22 cellular contexts compared by ENCODE assay signal in genomic region chr10:29584436-29584835, GRCh38.
"Had no signal": no experiment of that assay in that cellular context is flagged by ENCODE, and none has a peak within 500 bp of the region (broad histone marks: within the 10 kb centered on the region; RNA-seq: fewer than 3 reads in every experiment).

No MANE protein-coding gene starts in this region.

- H3K9me3 ChIP-seq: heart left ventricle, lower lobe of right lung, mucosa of descending colon, SK-N-SH, thyroid gland had no signal

- ATAC-seq: heart left ventricle; left lobe of liver; lower lobe of right lung; mucosa of descending colon; natural killer cell treated with Interleukin-12 subunit alpha and Interleukin-12 subunit beta and Interleukin-15 and Interleukin-18, amount 100 ng/mL, for 72 hours had no signal

- H3K27ac Mint-ChIP-seq: activated naive CD4-positive, alpha-beta T cell treated with anti-CD3 and anti-CD28 coated beads, Interleukin-2, amount 10 ng/mL, durations not matched to agents 7 days and 5 days; activated naive CD8-positive, alpha-beta T cell treated with anti-CD3 and anti-CD28 coated beads, Interleukin-2, amount 10 ng/mL, durations not matched to agents 7 days and 5 days; natural killer cell treated with Interleukin-12 subunit alpha and Interleukin-12 subunit beta and Interleukin-15 and Interleukin-18, amount 100 ng/mL, for 72 hours; T-helper 1 cell treated with Interleukin-12 subunit alpha and Interleukin-12 subunit beta and Interleukin-4 antibody, amounts not matched to agents 30 μg/mL and 1 μg/mL, for 36 hours had no signal

- H3K9me3 Mint-ChIP-seq: activated naive CD4-positive, alpha-beta T cell treated with anti-CD3 and anti-CD28 coated beads, Interleukin-2, amount 10 ng/mL, durations not matched to agents 7 days and 5 days; activated naive CD8-positive, alpha-beta T cell treated with anti-CD3 and anti-CD28 coated beads, Interleukin-2, amount 10 ng/mL, durations not matched to agents 7 days and 5 days; central memory CD8-positive, alpha-beta T cell; natural killer cell treated with Interleukin-12 subunit alpha and Interleukin-12 subunit beta and Interleukin-15 and Interleukin-18, amount 100 ng/mL, for 72 hours; T-helper 1 cell treated with Interleukin-12 subunit alpha and Interleukin-12 subunit beta and Interleukin-4 antibody, amounts not matched to agents 30 μg/mL and 1 μg/mL, for 36 hours had no signal

- DNase-seq: activated CD4-positive, alpha-beta T cell treated with anti-CD3 and anti-CD28 coated beads for 4 hours; activated CD4-positive, alpha-beta T cell treated with anti-CD3 and anti-CD28 coated beads, Interleukin-2, amount 50 U/mL, for 4 hours; activated effector memory CD4-positive, alpha-beta T cell treated with anti-CD3 and anti-CD28 coated beads, Interleukin-2, amount 50 U/mL, for 16 hours; activated naive CD4-positive, alpha-beta T cell treated with anti-CD3 and anti-CD28 coated beads, Interleukin-2, amount 10 ng/mL, durations not matched to agents 7 days and 5 days; activated naive CD8-positive, alpha-beta T cell treated with anti-CD3 and anti-CD28 coated beads, Interleukin-2, amount 10 ng/mL, durations not matched to agents 7 days and 5 days; amniotic stem cell; effector CD4-positive, alpha-beta T cell; heart left ventricle; lower lobe of right lung; mucosa of descending colon; SK-N-SH; stimulated activated CD4-positive, alpha-beta T cell treated with anti-CD3 and anti-CD28 coated beads, Interleukin-4, amount 100 ng/mL, for 1 hour; stimulated activated naive CD8-positive, alpha-beta T cell treated with anti-CD3 and anti-CD28 coated beads, Interleukin-15, Interleukin-2, amounts not matched to agents 100 U/mL and 50 U/mL, for 24 hours; SW 1271; T-helper 9 cell; thyroid gland had no signal

- H3K9ac ChIP-seq: SK-N-SH had no signal

- H3K27ac ChIP-seq: lower lobe of right lung, thyroid gland, VCaP had no signal

- H3K27me3 Mint-ChIP-seq: activated naive CD4-positive, alpha-beta T cell treated with anti-CD3 and anti-CD28 coated beads, Interleukin-2, amount 10 ng/mL, durations not matched to agents 7 days and 5 days; central memory CD8-positive, alpha-beta T cell; natural killer cell treated with Interleukin-12 subunit alpha and Interleukin-12 subunit beta and Interleukin-15 and Interleukin-18, amount 100 ng/mL, for 72 hours; progenitor cell of endocrine pancreas had no signal

- H3K4me3 Mint-ChIP-seq: activated naive CD4-positive, alpha-beta T cell treated with anti-CD3 and anti-CD28 coated beads, Interleukin-2, amount 10 ng/mL, durations not matched to agents 7 days and 5 days; activated naive CD8-positive, alpha-beta T cell treated with anti-CD3 and anti-CD28 coated beads, Interleukin-2, amount 10 ng/mL, durations not matched to agents 7 days and 5 days; central memory CD8-positive, alpha-beta T cell; natural killer cell treated with Interleukin-12 subunit alpha and Interleukin-12 subunit beta and Interleukin-15 and Interleukin-18, amount 100 ng/mL, for 72 hours; T-helper 1 cell treated with Interleukin-12 subunit alpha and Interleukin-12 subunit beta and Interleukin-4 antibody, amounts not matched to agents 30 μg/mL and 1 μg/mL, for 36 hours had no signal

- H3K4me3 ChIP-seq: heart left ventricle, lower lobe of right lung, mucosa of descending colon, thyroid gland had no signal

- H3K27me3 ChIP-seq: heart left ventricle, thyroid gland had no signal

- H3K36me3 Mint-ChIP-seq: activated naive CD4-positive, alpha-beta T cell treated with anti-CD3 and anti-CD28 coated beads, Interleukin-2, amount 10 ng/mL, durations not matched to agents 7 days and 5 days; activated naive CD8-positive, alpha-beta T cell treated with anti-CD3 and anti-CD28 coated beads, Interleukin-2, amount 10 ng/mL, durations not matched to agents 7 days and 5 days; natural killer cell treated with Interleukin-12 subunit alpha and Interleukin-12 subunit beta and Interleukin-15 and Interleukin-18, amount 100 ng/mL, for 72 hours had no signal

- H3K36me3 ChIP-seq: lower lobe of right lung, thyroid gland had no signal

- H3K4me1 Mint-ChIP-seq: activated naive CD4-positive, alpha-beta T cell treated with anti-CD3 and anti-CD28 coated beads, Interleukin-2, amount 10 ng/mL, durations not matched to agents 7 days and 5 days had no signal
